ENCODE assay signal across 1 cellular context in the genomic region with DNA sequence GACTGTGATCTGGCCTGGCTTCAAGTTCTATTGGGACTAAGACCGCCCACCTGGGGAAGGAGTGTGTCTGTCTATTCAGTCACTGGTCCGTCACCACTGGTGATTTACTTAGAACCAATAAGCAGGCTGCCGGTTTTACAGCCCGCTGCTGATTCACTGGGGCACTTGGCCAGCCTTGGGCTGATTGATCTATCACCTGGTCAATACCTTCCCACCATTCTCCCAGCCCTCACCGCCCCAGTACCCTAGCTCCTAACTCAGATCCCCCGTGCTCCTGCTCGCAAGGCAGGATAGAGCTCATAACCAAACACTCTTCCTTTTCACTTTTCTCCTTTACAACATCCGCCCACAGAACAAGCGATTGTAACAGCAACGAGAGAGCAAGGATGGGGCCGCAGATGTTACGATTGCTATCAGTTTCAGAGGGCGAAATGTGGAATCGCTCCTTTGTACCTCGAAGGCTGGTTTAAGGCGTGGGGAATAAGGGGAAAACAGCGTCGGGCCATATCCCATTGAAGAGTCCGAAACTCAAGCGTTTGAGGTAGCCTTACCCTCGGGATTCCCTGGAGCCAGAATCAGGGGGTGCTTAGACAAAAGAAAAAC.
TF ChIP-seq lines count a peak whose summit lies in the region.

No MANE protein-coding gene starts in this region.

TF ChIP-seq in HepG2, 621 proteins besides CTCF, POLR2A, EP300 and RAD21 (continued from another document and continues in another):
- TF ChIP-seq, protein P1, sequence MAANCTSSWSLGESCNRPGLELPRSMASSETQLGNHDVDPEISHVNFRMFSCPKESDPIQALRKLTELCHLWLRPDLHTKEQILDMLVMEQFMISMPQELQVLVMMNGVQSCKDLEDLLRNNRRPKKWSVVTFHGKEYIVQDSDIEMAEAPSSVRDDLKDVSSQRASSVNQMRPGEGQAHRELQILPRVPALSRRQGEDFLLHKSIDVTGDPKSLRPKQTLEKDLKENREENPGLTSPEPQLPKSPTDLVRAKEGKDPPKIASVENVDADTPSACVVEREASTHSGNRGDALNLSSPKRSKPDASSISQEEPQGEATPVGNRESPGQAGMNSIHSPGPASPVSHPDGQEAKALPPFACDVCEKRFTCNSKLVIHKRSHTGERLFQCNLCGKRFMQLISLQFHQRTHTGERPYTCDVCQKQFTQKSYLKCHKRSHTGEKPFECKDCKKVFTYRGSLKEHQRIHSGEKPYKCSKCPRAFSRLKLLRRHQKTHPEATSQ (CRISPR knock-in tag; IDR thresholded peaks at IDR 0.05; ENCODE audit: borderline replicate concordance) = 0 out of 2 replicates have a peak, but pooled peaks have one; percentile 39
- TF ChIP-seq FOXA3 (CRISPR knock-in tag; IDR thresholded peaks at IDR 0.05) (peak; percentile 25; the same call in 1 of the 2 replicates), ZNF788 (CRISPR knock-in tag; IDR thresholded peaks at IDR 0.05; ENCODE audit: borderline replicate concordance) (peak; percentile 12; the same call in 1 of the 2 replicates), MBD4 (IDR thresholded peaks at IDR 0.05; ENCODE audit: borderline replicate concordance, low read length) (no peak), RFXAP (CRISPR knock-in tag; IDR thresholded peaks at IDR 0.05; ENCODE audit: borderline replicate concordance) (peak; percentile 78), MIER3 (CRISPR knock-in tag; IDR thresholded peaks at IDR 0.05; ENCODE audit: borderline replicate concordance) (no peak), MYC (CRISPR knock-in tag; IDR thresholded peaks at IDR 0.05; ENCODE audit: borderline replicate concordance) (peak; percentile 36; the same call in 1 of the 2 replicates), ZNF143 (CRISPR knock-in tag; IDR thresholded peaks at IDR 0.05) (no peak; the same call in 1 of the 2 replicates), ZNF672 (CRISPR knock-in tag; IDR thresholded peaks at IDR 0.05) (no peak), REL (CRISPR knock-in tag; conservative IDR thresholded peaks at IDR 0.05) (no peak), ZIK1 (CRISPR knock-in tag; IDR thresholded peaks at IDR 0.05; ENCODE audit: borderline replicate concordance, low read depth) (no peak), ZNF549 (CRISPR knock-in tag; IDR thresholded peaks at IDR 0.05) (no peak), REXO4 (CRISPR knock-in tag; IDR thresholded peaks at IDR 0.05; ENCODE audit: borderline replicate concordance) (no peak), ARNTL (CRISPR knock-in tag; IDR thresholded peaks at IDR 0.05) (no peak), FOSL2 (CRISPR knock-in tag; IDR thresholded peaks at IDR 0.05) (peak; percentile 72), THAP11 (CRISPR knock-in tag; IDR thresholded peaks at IDR 0.05) (peak; percentile 75), SOX6 (IDR thresholded peaks at IDR 0.05) (no peak), SOX6 (CRISPR knock-in tag; IDR thresholded peaks at IDR 0.05) (no peak), ZNF747 (CRISPR knock-in tag; IDR thresholded peaks at IDR 0.05; ENCODE audit: borderline replicate concordance) (peak; percentile 16; the same call in 1 of the 2 replicates), ZMYM3 (CRISPR knock-in tag; IDR thresholded peaks at IDR 0.05) (no peak), FOXJ3 (CRISPR knock-in tag; IDR thresholded peaks at IDR 0.05; ENCODE audit: borderline replicate concordance) (no peak), NKX3-1 (CRISPR knock-in tag; IDR thresholded peaks at IDR 0.05) (peak; percentile 18; the same call in 1 of the 2 replicates), ZNF850 (CRISPR knock-in tag; conservative IDR thresholded peaks at IDR 0.05) (no peak), RCOR2 (CRISPR knock-in tag; IDR thresholded peaks at IDR 0.05) (no peak), PCBP2 (optimal IDR thresholded peaks at IDR 0.05; ENCODE audit: low read depth, low read length, poor library complexity, severe bottlenecking) (no peak), KDM5A (IDR thresholded peaks at IDR 0.05; ENCODE audit: borderline replicate concordance, low read length) (no peak), SP140L (CRISPR knock-in tag; IDR thresholded peaks at IDR 0.05; ENCODE audit: borderline replicate concordance) (no peak), ZNF530 (CRISPR knock-in tag; IDR thresholded peaks at IDR 0.05; ENCODE audit: low read depth) (no peak), MAFG (CRISPR knock-in tag; IDR thresholded peaks at IDR 0.05) (no peak), HOXA5 (CRISPR knock-in tag; IDR thresholded peaks at IDR 0.05) (no peak; the same call in 1 of the 2 replicates), ZNF121 (CRISPR knock-in tag; IDR thresholded peaks at IDR 0.05) (no peak)
- TF ChIP-seq, protein P2, sequence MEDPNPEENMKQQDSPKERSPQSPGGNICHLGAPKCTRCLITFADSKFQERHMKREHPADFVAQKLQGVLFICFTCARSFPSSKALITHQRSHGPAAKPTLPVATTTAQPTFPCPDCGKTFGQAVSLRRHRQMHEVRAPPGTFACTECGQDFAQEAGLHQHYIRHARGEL (CRISPR knock-in tag; IDR thresholded peaks at IDR 0.05) = no peak
- TF ChIP-seq, protein P3, sequence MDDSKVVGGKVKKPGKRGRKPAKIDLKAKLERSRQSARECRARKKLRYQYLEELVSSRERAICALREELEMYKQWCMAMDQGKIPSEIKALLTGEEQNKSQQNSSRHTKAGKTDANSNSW (CRISPR knock-in tag; IDR thresholded peaks at IDR 0.05; ENCODE audit: borderline replicate concordance) = no peak
- TF ChIP-seq, protein P4, sequence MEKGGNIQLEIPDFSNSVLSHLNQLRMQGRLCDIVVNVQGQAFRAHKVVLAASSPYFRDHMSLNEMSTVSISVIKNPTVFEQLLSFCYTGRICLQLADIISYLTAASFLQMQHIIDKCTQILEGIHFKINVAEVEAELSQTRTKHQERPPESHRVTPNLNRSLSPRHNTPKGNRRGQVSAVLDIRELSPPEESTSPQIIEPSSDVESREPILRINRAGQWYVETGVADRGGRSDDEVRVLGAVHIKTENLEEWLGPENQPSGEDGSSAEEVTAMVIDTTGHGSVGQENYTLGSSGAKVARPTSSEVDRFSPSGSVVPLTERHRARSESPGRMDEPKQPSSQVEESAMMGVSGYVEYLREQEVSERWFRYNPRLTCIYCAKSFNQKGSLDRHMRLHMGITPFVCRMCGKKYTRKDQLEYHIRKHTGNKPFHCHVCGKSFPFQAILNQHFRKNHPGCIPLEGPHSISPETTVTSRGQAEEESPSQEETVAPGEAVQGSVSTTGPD (CRISPR knock-in tag; IDR thresholded peaks at IDR 0.05) = no peak
- TF ChIP-seq, protein P5, sequence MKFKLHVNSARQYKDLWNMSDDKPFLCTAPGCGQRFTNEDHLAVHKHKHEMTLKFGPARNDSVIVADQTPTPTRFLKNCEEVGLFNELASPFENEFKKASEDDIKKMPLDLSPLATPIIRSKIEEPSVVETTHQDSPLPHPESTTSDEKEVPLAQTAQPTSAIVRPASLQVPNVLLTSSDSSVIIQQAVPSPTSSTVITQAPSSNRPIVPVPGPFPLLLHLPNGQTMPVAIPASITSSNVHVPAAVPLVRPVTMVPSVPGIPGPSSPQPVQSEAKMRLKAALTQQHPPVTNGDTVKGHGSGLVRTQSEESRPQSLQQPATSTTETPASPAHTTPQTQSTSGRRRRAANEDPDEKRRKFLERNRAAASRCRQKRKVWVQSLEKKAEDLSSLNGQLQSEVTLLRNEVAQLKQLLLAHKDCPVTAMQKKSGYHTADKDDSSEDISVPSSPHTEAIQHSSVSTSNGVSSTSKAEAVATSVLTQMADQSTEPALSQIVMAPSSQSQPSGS (CRISPR knock-in tag; IDR thresholded peaks at IDR 0.05) = peak; percentile 61; the same call in 1 of the 2 replicates
- TF ChIP-seq, protein P6, sequence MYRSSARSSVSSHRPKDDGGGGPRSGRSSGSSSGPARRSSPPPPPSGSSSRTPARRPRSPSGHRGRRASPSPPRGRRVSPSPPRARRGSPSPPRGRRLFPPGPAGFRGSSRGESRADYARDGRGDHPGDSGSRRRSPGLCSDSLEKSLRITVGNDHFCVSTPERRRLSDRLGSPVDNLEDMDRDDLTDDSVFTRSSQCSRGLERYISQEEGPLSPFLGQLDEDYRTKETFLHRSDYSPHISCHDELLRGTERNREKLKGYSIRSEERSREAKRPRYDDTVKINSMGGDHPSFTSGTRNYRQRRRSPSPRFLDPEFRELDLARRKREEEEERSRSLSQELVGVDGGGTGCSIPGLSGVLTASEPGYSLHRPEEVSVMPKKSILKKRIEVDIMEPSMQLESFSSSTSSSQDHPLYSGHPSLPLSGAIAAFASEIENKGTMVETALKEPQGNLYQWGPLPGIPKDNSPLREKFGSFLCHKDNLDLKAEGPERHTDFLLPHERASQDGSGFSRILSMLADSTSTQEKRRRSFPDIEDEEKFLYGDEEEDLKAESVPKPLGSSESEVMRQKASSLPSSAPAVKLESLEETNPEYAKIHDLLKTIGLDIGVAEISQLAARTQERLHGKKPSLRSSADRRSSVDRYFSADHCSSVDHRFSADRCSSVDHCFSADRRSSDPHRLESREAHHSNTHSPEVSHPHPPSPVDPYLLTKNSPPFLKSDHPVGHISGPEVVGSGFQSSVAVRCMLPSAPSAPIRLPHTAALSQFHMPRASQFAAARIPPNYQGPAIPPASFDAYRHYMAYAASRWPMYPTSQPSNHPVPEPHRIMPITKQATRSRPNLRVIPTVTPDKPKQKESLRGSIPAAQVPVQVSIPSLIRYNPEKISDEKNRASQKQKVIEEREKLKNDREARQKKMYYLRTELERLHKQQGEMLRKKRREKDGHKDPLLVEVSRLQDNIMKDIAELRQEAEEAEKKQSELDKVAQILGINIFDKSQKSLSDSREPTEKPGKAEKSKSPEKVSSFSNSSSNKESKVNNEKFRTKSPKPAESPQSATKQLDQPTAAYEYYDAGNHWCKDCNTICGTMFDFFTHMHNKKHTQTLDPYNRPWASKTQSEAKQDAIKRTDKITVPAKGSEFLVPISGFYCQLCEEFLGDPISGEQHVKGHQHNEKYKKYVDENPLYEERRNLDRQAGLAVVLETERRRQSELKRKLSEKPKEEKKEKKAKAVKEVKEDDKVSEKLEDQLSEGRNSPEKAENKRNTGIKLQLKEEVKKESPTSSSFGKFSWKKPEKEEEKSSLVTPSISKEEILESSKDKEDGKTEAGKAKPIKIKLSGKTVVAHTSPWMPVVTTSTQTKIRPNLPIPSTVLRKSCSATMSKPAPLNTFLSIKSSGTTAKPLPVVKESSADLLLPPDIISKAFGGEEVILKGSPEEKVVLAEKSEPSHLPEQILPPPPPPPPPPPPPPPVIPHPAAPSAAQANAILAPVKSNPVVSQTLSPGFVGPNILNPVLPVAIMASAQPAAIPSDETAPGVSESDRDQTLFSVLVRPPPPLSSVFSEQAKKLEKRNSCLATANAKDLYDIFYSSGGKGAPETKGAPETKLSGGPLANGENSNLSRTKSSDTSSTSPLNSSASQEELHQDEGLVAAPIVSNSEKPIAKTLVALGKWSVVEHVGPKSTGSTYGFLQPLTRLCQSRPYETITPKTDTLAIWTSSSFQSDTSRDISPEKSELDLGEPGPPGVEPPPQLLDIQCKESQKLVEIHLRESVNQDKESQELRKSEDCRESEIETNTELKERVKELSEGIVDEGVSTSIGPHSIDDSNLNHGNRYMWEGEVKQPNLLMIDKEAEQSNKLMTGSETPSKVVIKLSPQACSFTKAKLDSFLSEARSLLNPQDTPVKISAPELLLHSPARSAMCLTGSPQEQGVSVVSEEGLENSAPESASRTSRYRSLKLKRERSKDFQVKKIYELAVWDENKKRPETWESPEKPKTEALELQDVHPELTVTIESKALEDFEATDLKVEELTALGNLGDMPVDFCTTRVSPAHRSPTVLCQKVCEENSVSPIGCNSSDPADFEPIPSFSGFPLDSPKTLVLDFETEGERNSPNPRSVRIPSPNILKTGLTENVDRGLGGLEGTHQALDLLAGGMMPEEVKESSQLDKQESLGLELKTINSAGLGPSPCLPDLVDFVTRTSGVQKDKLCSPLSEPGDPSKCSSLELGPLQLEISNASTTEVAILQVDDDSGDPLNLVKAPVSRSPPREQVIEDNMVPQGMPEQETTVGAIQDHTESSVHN (CRISPR knock-in tag; IDR thresholded peaks at IDR 0.05) = no peak
- TF ChIP-seq, protein P7, sequence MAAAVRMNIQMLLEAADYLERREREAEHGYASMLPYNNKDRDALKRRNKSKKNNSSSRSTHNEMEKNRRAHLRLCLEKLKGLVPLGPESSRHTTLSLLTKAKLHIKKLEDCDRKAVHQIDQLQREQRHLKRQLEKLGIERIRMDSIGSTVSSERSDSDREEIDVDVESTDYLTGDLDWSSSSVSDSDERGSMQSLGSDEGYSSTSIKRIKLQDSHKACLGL (CRISPR knock-in tag; IDR thresholded peaks at IDR 0.05) = no peak
- TF ChIP-seq, protein P8, sequence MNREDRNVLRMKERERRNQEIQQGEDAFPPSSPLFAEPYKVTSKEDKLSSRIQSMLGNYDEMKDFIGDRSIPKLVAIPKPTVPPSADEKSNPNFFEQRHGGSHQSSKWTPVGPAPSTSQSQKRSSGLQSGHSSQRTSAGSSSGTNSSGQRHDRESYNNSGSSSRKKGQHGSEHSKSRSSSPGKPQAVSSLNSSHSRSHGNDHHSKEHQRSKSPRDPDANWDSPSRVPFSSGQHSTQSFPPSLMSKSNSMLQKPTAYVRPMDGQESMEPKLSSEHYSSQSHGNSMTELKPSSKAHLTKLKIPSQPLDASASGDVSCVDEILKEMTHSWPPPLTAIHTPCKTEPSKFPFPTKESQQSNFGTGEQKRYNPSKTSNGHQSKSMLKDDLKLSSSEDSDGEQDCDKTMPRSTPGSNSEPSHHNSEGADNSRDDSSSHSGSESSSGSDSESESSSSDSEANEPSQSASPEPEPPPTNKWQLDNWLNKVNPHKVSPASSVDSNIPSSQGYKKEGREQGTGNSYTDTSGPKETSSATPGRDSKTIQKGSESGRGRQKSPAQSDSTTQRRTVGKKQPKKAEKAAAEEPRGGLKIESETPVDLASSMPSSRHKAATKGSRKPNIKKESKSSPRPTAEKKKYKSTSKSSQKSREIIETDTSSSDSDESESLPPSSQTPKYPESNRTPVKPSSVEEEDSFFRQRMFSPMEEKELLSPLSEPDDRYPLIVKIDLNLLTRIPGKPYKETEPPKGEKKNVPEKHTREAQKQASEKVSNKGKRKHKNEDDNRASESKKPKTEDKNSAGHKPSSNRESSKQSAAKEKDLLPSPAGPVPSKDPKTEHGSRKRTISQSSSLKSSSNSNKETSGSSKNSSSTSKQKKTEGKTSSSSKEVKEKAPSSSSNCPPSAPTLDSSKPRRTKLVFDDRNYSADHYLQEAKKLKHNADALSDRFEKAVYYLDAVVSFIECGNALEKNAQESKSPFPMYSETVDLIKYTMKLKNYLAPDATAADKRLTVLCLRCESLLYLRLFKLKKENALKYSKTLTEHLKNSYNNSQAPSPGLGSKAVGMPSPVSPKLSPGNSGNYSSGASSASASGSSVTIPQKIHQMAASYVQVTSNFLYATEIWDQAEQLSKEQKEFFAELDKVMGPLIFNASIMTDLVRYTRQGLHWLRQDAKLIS (CRISPR knock-in tag; IDR thresholded peaks at IDR 0.05) = no peak
- TF ChIP-seq, protein P9, sequence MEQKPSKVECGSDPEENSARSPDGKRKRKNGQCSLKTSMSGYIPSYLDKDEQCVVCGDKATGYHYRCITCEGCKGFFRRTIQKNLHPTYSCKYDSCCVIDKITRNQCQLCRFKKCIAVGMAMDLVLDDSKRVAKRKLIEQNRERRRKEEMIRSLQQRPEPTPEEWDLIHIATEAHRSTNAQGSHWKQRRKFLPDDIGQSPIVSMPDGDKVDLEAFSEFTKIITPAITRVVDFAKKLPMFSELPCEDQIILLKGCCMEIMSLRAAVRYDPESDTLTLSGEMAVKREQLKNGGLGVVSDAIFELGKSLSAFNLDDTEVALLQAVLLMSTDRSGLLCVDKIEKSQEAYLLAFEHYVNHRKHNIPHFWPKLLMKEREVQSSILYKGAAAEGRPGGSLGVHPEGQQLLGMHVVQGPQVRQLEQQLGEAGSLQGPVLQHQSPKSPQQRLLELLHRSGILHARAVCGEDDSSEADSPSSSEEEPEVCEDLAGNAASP (CRISPR knock-in tag; IDR thresholded peaks at IDR 0.05; ENCODE audit: borderline replicate concordance) = 0 out of 2 replicates have a peak, but pooled peaks have one; percentile 7
